Comparison of ENCODE assay signal across 2 cellular contexts in the genomic region with DNA sequence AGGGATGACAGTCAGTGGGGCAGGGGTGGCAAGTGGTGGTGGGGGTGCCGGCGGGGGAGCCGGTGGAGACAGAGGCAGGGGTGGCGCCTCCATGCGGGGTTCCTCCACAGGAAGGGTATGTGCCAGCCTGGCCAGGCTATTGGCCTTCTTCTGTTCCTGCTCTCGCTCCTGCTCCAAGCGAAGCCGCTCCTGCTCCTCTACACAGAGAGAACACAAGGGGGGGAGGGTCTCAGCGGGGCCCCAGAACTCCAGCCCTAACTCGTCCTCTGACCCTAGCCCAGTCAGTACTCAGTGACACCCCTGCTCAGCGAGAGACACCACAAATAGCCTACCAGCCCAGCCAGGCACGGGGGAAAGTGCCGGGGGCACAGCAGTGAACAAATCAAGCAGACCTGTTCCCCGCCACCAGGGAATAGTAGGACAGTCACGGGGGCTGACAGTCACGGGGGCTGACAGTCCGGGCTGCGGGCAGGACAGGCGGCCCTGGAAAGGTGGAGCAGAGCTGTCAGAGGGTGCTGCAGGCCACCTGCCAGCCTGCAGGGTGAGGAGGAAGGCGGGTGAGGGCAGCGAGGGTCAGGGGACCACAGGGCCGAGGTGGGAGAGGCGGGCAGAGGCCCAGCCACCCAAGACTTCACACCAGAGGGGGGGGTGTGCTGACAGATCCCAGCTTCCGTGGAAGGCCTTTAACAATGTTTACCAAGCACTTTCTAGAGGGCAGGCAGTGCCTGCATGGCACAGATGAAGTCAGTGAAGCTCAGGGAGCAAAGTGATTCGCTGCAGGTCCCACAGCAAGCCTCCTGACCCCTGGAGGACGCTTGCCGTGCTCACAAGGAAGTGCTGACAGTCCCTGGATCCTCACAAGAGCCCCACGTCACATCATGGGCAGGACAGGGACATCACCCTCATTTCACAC.
TF ChIP-seq lines count a peak whose summit lies in the region.

No MANE protein-coding gene starts in this region.

TF ChIP-seq in A549, 52 proteins besides CTCF, POLR2A, EP300 and RAD21:
- TF ChIP-seq CHD2 (IDR thresholded peaks at IDR 0.05; ENCODE audit: low read length, partially characterized antibody) = no peak
- no peak for TF ChIP-seq TFCP2L1 (CRISPR knock-in tag; IDR thresholded peaks at IDR 0.05)
- TF ChIP-seq HEYL (CRISPR knock-in tag; IDR thresholded peaks at IDR 0.05) = peak; percentile 62; the same call in 1 of the 2 replicates
- TF ChIP-seq CEBPB (IDR thresholded peaks at IDR 0.05) = no peak
- TF ChIP-seq SREBF2 (IDR thresholded peaks at IDR 0.05) = no peak
- TF ChIP-seq RCOR1 (IDR thresholded peaks at IDR 0.05; ENCODE audit: low read depth, low read length) = no peak
- TF ChIP-seq CBX2 (IDR thresholded peaks at IDR 0.05; ENCODE audit: borderline replicate concordance, low read depth) = no peak
- peak; percentile 28; the same call in 1 of the 2 replicates for TF ChIP-seq HOXB13 (CRISPR knock-in tag; IDR thresholded peaks at IDR 0.05; ENCODE audit: low read depth)
- peak; percentile 61; the same call in 1 of the 2 replicates for TF ChIP-seq POLR2AphosphoS2 (conservative IDR thresholded peaks at IDR 0.05; ENCODE audit: low read length)
- TF ChIP-seq, protein P1, sequence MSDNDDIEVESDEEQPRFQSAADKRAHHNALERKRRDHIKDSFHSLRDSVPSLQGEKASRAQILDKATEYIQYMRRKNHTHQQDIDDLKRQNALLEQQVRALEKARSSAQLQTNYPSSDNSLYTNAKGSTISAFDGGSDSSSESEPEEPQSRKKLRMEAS (IDR thresholded peaks at IDR 0.05) = no peak; the same call in 1 of the 2 replicates
- no peak for TF ChIP-seq ZSCAN20 (CRISPR knock-in tag; IDR thresholded peaks at IDR 0.05)
- TF ChIP-seq RNF2 (IDR thresholded peaks at IDR 0.05; ENCODE audit: borderline replicate concordance, low read depth) = no peak
- peak; percentile 47 for TF ChIP-seq MAFK (IDR thresholded peaks at IDR 0.05; ENCODE audit: partially characterized antibody)
- TF ChIP-seq, protein P2, sequence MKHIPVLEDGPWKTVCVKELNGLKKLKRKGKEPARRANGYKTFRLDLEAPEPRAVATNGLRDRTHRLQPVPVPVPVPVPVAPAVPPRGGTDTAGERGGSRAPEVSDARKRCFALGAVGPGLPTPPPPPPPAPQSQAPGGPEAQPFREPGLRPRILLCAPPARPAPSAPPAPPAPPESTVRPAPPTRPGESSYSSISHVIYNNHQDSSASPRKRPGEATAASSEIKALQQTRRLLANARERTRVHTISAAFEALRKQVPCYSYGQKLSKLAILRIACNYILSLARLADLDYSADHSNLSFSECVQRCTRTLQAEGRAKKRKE (CRISPR knock-in tag; IDR thresholded peaks at IDR 0.05; ENCODE audit: low read depth) = no peak
- no peak for TF ChIP-seq NFE2L2 (conservative IDR thresholded peaks at IDR 0.05; ENCODE audit: low read length)
- no peak for TF ChIP-seq ZC3H11A (IDR thresholded peaks at IDR 0.05)
- TF ChIP-seq MYC (IDR thresholded peaks at IDR 0.05; ENCODE audit: borderline replicate concordance, low read length) = no peak
- TF ChIP-seq CHD4 (IDR thresholded peaks at IDR 0.05; ENCODE audit: borderline replicate concordance) = no peak
- TF ChIP-seq EHF (CRISPR knock-in tag; IDR thresholded peaks at IDR 0.05) = 0 out of 2 replicates have a peak, but pooled peaks have one; percentile 7
- TF ChIP-seq, protein P3, sequence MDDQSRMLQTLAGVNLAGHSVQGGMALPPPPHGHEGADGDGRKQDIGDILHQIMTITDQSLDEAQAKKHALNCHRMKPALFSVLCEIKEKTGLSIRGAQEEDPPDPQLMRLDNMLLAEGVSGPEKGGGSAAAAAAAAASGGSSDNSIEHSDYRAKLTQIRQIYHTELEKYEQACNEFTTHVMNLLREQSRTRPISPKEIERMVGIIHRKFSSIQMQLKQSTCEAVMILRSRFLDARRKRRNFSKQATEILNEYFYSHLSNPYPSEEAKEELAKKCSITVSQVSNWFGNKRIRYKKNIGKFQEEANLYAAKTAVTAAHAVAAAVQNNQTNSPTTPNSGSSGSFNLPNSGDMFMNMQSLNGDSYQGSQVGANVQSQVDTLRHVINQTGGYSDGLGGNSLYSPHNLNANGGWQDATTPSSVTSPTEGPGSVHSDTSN (IDR thresholded peaks at IDR 0.05) = no peak

TF ChIP-seq in K562, 482 proteins besides CTCF, POLR2A, EP300 and RAD21:
- no peak for TF ChIP-seq ETV6 (IDR thresholded peaks at IDR 0.05; ENCODE audit: borderline replicate concordance in 1 of 2, low read depth in 2 of 2, low read length in 1 of 2)
- TF ChIP-seq ETV6 (CRISPR knock-in tag; IDR thresholded peaks at IDR 0.05; ENCODE audit: borderline replicate concordance) = no peak
- TF ChIP-seq ESRRB (CRISPR knock-in tag; IDR thresholded peaks at IDR 0.05; ENCODE audit: borderline replicate concordance) = no peak
- TF ChIP-seq, protein P4, sequence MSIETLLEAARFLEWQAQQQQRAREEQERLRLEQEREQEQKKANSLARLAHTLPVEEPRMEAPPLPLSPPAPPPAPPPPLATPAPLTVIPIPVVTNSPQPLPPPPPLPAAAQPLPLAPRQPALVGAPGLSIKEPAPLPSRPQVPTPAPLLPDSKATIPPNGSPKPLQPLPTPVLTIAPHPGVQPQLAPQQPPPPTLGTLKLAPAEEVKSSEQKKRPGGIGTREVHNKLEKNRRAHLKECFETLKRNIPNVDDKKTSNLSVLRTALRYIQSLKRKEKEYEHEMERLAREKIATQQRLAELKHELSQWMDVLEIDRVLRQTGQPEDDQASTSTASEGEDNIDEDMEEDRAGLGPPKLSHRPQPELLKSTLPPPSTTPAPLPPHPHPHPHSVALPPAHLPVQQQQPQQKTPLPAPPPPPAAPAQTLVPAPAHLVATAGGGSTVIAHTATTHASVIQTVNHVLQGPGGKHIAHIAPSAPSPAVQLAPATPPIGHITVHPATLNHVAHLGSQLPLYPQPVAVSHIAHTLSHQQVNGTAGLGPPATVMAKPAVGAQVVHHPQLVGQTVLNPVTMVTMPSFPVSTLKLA (conservative IDR thresholded peaks at IDR 0.05) = 0 out of 4 replicates have a peak, but pooled peaks of 1 of the 2 experiments have one; percentile 17
- TF ChIP-seq, protein P5, sequence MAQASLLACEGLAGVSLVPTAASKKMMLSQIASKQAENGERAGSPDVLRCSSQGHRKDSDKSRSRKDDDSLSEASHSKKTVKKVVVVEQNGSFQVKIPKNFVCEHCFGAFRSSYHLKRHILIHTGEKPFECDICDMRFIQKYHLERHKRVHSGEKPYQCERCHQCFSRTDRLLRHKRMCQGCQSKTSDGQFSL (CRISPR knock-in tag; IDR thresholded peaks at IDR 0.05) = 0 out of 2 replicates have a peak, but pooled peaks have one; percentile 27
- TF ChIP-seq, protein P5 (tag; IDR thresholded peaks at IDR 0.05) = no peak
- no peak for TF ChIP-seq ZNF239 (CRISPR knock-in tag; IDR thresholded peaks at IDR 0.05)
- no peak for TF ChIP-seq STAT5A (IDR thresholded peaks at IDR 0.05; ENCODE audit: borderline replicate concordance, low read length)
- TF ChIP-seq NCOR1 (IDR thresholded peaks at IDR 0.05) = no peak
- TF ChIP-seq PURB (CRISPR knock-in tag; IDR thresholded peaks at IDR 0.05; ENCODE audit: low read depth) = no peak
- no peak for TF ChIP-seq NR2C2 (CRISPR knock-in tag; IDR thresholded peaks at IDR 0.05)
- no peak for TF ChIP-seq NR2C2 (tag; IDR thresholded peaks at IDR 0.05)
- no peak for TF ChIP-seq U2AF1 (optimal IDR thresholded peaks at IDR 0.05; ENCODE audit: low read depth, low read length)
- TF ChIP-seq ZSCAN32 (CRISPR knock-in tag; IDR thresholded peaks at IDR 0.05) = no peak
- no peak for TF ChIP-seq BCOR (IDR thresholded peaks at IDR 0.05)
- TF ChIP-seq POLR2G (IDR thresholded peaks at IDR 0.05; ENCODE audit: low read depth, low read length) = peak; percentile 50; the same call in 1 of the 2 replicates
- TF ChIP-seq DPF2 (IDR thresholded peaks at IDR 0.05) = no peak
- TF ChIP-seq CBFA2T2 (conservative IDR thresholded peaks at IDR 0.05) = no peak
